ENCODE assay signal across 8 cellular contexts in the genomic region with DNA sequence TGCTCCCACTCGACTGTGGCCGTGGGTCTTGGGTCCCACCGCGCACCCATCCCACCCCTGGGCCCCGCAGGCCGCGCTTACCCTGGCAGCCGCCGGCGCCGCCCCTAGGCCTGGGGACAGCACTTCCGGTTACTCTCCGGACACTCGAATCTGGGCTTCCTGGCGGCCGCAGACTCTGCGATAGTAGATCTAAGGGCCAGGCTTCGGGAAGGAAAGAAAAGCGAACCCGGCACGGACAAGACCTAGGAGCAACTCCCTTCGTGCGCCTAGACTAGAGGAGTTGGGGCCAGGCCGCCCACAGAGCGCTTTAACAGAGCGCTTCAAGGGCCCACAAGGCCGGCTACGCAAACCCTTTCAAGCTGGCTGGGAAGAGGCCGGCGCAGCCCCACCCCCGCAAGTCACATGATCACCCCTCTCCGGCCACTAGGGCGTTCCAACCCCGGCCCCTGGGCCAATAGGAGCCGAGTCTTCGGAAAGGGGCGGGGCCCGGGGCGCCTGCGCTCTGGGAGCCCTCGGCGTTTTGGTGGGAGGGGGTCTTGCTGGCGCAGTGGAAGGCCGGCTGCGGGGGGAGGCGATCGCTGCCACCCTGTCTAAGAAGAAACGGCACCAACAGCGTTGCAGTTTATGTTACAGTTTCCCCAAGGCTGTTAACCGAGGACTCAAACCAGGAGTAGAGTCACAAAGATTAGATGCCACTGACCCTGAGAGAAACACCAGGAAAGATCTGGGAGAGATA. TPM values are rescaled to one million over a fixed set of nuclear protein-coding genes. Genes with fewer than 3 reads are reported as not detected.
DNase-seq lines count a peak whose midpoint lies in the region; ATAC-seq lines count a peak whose summit lies in the region.
"Not testable (repeated sequence)": the region's sequence is repeated elsewhere in the genome, so short reads cannot be mapped to it uniquely, and the experiment has no call there.

TSS of gene ZNF322 (minus strand) at position 387 of the 736 bp plus-strand sequence. CDS start 21,193 bp downstream, outside the sequence.

- peaks cover 34% of the 10 kb centered on the region for H3K36me3 Mint-ChIP-seq in dendritic cell treated with granulocyte-macrophage colony-stimulating factor and Interleukin-4, amounts not matched to agents 40 ng/mL and 50 ng/mL, for 4 days (ENCODE audit: low read depth)

- H3K27me3 Mint-ChIP-seq in dendritic cell treated with granulocyte-macrophage colony-stimulating factor and Interleukin-4, amounts not matched to agents 40 ng/mL and 50 ng/mL, for 4 days: peaks cover 24% of the 10 kb centered on the region

- peak within 1 kb of the TSS; percentile 89 for H3K27ac Mint-ChIP-seq in dendritic cell treated with granulocyte-macrophage colony-stimulating factor and Interleukin-4, amounts not matched to agents 40 ng/mL and 50 ng/mL, for 4 days

- H3K4me2 ChIP-seq in BLaER1: peak within 1 kb of the TSS; percentile 92

- not testable (repeated sequence) for H3K9me3 Mint-ChIP-seq in dendritic cell treated with granulocyte-macrophage colony-stimulating factor and Interleukin-4, amounts not matched to agents 40 ng/mL and 50 ng/mL, for 4 days

- H3K27ac ChIP-seq in BLaER1: peak within 1 kb of the TSS; percentile 84

- DNase-seq in NCI-H69 (lab: John Stamatoyannopoulos, UW) (peak; percentile 98), left lobe of liver (ENCODE audit: low spot score) (peak; percentile 95)
- peak; percentile 83 for DNase-seq in activated CD4-positive, alpha-beta T cell treated with anti-CD3 and anti-CD28 coated beads, Interleukin-2, amount 50 U/mL, for 1 hour
- DNase-seq in stimulated activated CD4-positive, alpha-beta T cell treated with anti-CD3 and anti-CD28 coated beads, Interleukin-2, amount 100 ng/mL, for 4 hours (ENCODE audit: low read depth): peak; percentile 76

- H3K27me3 ChIP-seq in BLaER1: not testable (repeated sequence)

- not testable (repeated sequence) for H3K9me3 ChIP-seq in BLaER1

- not testable (repeated sequence) for H4K20me1 ChIP-seq in BLaER1

- H3K9ac ChIP-seq in BLaER1: peak within 1 kb of the TSS; percentile 86

- peaks cover 13% of the 10 kb centered on the region for H3K4me1 ChIP-seq in BLaER1

- peaks cover 25% of the 10 kb centered on the region for H3K4me1 Mint-ChIP-seq in dendritic cell treated with granulocyte-macrophage colony-stimulating factor and Interleukin-4, amounts not matched to agents 40 ng/mL and 50 ng/mL, for 4 days (ENCODE audit: low read depth)

- H3K4me3 ChIP-seq in BLaER1: peak within 1 kb of the TSS; percentile 82

- peaks cover 35% of the 10 kb centered on the region for H3K36me3 ChIP-seq in BLaER1

- peak within 1 kb of the TSS; percentile 91 for H3K4me3 Mint-ChIP-seq in dendritic cell treated with granulocyte-macrophage colony-stimulating factor and Interleukin-4, amounts not matched to agents 40 ng/mL and 50 ng/mL, for 4 days

- peak; percentile 99 for ATAC-seq in GM19328 (IDR thresholded peaks at IDR 0.05; ENCODE audit: unreplicated experiment)
- peak; percentile 97 for ATAC-seq in HG03520 (IDR thresholded peaks at IDR 0.05; ENCODE audit: unreplicated experiment)
- ATAC-seq in left lobe of liver: peak; percentile 99

- intact Hi-C loops in dendritic cell treated with granulocyte-macrophage colony-stimulating factor and Interleukin-4, amounts not matched to agents 40 ng/mL and 50 ng/mL, for 4 days (cut with micrococcal nuclease): not testable (repeated sequence)

RNA-seq across cellular contexts. Expression of gene ZNF322, which starts in this region (rescaled TPM):
- 7.8 TPM for total RNA-seq in left lobe of liver

Comparison
In these comparisons a context has a peak if more than half of its experiments do, and no peak if none do; other contexts are left out.
1. Peak in every context shown above with its lines: DNase-seq, ATAC-seq, H3K4me3 ChIP-seq and H3K27ac ChIP-seq.